1 cellular context compared by ENCODE assay signal in the genomic region with DNA sequence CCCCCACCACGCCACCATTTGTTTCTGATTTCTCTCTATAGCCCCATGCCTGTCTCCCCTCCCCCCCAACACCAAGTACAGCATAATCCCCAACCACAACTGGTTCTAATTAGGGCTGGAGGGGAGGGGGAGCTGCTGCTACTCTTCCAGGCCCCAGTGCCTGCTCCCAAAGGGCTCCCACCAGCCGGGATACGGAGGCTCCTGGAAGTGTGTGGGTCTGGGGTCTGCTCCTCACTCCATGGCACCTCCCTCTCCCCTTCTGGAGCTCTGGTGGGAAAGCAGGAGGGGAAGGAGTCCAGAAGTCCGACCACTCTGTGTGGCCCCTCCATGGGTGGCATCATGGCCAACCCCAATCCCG.
TF ChIP-seq lines count a peak whose summit lies in the region.

No MANE protein-coding gene starts in this region.

TF ChIP-seq in HCT116, 20 proteins besides CTCF, POLR2A, EP300 and RAD21 (continued from another document):
- TF ChIP-seq REST (IDR thresholded peaks at IDR 0.05; ENCODE audit: low read depth) (no peak), SRF (IDR thresholded peaks at IDR 0.05; ENCODE audit: low read depth) (no peak), CBX3 (IDR thresholded peaks at IDR 0.05; ENCODE audit: low read depth) (no peak), EGR1 (IDR thresholded peaks at IDR 0.05; ENCODE audit: low read depth) (no peak), ZFX (IDR thresholded peaks at IDR 0.05) (no peak), TCF7L2 (IDR thresholded peaks at IDR 0.05; ENCODE audit: borderline replicate concordance, extremely low read depth, insufficient read depth, insufficient read length) (no peak), JUND (IDR thresholded peaks at IDR 0.05) (no peak), ZNF274 (IDR thresholded peaks at IDR 0.05; ENCODE audit: low read depth, low read length) (no peak), YY1 (IDR thresholded peaks at IDR 0.05; ENCODE audit: extremely low read depth, insufficient replicate concordance, low read depth, low read length) (no peak), SIN3A (IDR thresholded peaks at IDR 0.05; ENCODE audit: low read depth) (no peak), EZH2phosphoT487 (IDR thresholded peaks at IDR 0.05; ENCODE audit: borderline replicate concordance) (no peak), FOSL1 (IDR thresholded peaks at IDR 0.05; ENCODE audit: low read depth) (no peak), ATF3 (IDR thresholded peaks at IDR 0.05) (no peak), POLR2AphosphoS5 (IDR thresholded peaks at IDR 0.05; ENCODE audit: low read depth, low read length) (no peak), EZH2 (IDR thresholded peaks at IDR 0.05) (no peak), CEBPB (IDR thresholded peaks at IDR 0.05; ENCODE audit: low read depth) (no peak), ELF1 (IDR thresholded peaks at IDR 0.05; ENCODE audit: borderline replicate concordance, low read depth) (no peak)
- TF ChIP-seq, protein P1, sequence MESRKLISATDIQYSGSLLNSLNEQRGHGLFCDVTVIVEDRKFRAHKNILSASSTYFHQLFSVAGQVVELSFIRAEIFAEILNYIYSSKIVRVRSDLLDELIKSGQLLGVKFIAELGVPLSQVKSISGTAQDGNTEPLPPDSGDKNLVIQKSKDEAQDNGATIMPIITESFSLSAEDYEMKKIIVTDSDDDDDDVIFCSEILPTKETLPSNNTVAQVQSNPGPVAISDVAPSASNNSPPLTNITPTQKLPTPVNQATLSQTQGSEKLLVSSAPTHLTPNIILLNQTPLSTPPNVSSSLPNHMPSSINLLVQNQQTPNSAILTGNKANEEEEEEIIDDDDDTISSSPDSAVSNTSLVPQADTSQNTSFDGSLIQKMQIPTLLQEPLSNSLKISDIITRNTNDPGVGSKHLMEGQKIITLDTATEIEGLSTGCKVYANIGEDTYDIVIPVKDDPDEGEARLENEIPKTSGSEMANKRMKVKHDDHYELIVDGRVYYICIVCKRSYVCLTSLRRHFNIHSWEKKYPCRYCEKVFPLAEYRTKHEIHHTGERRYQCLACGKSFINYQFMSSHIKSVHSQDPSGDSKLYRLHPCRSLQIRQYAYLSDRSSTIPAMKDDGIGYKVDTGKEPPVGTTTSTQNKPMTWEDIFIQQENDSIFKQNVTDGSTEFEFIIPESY (IDR thresholded peaks at IDR 0.05; ENCODE audit: extremely low read depth, insufficient replicate concordance, low read length), result no peak
